1 cellular context compared by ENCODE assay signal in genomic region chr1:116760996-116761665, GRCh38.
TF ChIP-seq lines count a peak whose summit lies in the region.

No MANE protein-coding gene starts in this region.

TF ChIP-seq in SK-N-SH, 30 proteins besides CTCF, POLR2A, EP300 and RAD21:
- no peak for TF ChIP-seq NRF1 (IDR thresholded peaks at IDR 0.05; ENCODE audit: low read depth, low read length)
- TF ChIP-seq ZBTB33 (IDR thresholded peaks at IDR 0.05; ENCODE audit: borderline replicate concordance, low read depth): no peak
- TF ChIP-seq TAF1 (IDR thresholded peaks at IDR 0.05; ENCODE audit: borderline replicate concordance, low read depth, low read length): no peak
- no peak for TF ChIP-seq SIN3A (IDR thresholded peaks at IDR 0.05; ENCODE audit: borderline replicate concordance, low read depth, low read length)
TF ChIP-seq in SK-N-SH: peak in this region for 0.
